ENCODE assay signal across 1 cellular context in genomic region chr9:2043243-2043642, GRCh38.
A peak's percentile ranks its signal among the peaks of the same experiment; 100 is the strongest.
TF ChIP-seq lines count a peak whose summit lies in the region.

No MANE protein-coding gene starts in this region.

TF ChIP-seq in GM12878, 131 proteins besides CTCF, POLR2A, EP300 and RAD21 (continued from another document and continues in another):
- TF ChIP-seq NKRF (conservative IDR thresholded peaks at IDR 0.05) (no peak), NRF1 (conservative IDR thresholded peaks at IDR 0.05; ENCODE audit: low read depth, low read length) (no peak), TAF1 (IDR thresholded peaks at IDR 0.05; ENCODE audit: borderline replicate concordance, low read depth, low read length) (no peak), EZH2 (IDR thresholded peaks at IDR 0.05; ENCODE audit: borderline replicate concordance, control insufficient read depth, low read depth, low read length) (no peak), NBN (IDR thresholded peaks at IDR 0.05) (no peak), CEBPZ (IDR thresholded peaks at IDR 0.05; ENCODE audit: low read depth, low read length) (no peak), KLF5 (IDR thresholded peaks at IDR 0.05; ENCODE audit: partially characterized antibody) (no peak), PKNOX1 (IDR thresholded peaks at IDR 0.05) (no peak), ATF3 (IDR thresholded peaks at IDR 0.05; ENCODE audit: borderline replicate concordance, extremely low read depth, low read depth, low read length) (no peak), PAX5 (IDR thresholded peaks at IDR 0.05; ENCODE audit: borderline replicate concordance, low read depth, low read length) (no peak), BCLAF1 (IDR thresholded peaks at IDR 0.05) (no peak), NR2C1 (IDR thresholded peaks at IDR 0.05) (no peak), USF2 (IDR thresholded peaks at IDR 0.05; ENCODE audit: borderline replicate concordance, low read depth, low read length) (no peak), TARDBP (IDR thresholded peaks at IDR 0.05; ENCODE audit: borderline replicate concordance) (no peak), POU2F2 (IDR thresholded peaks at IDR 0.05; ENCODE audit: borderline replicate concordance, low read depth, low read length) (no peak), SMARCA5 (IDR thresholded peaks at IDR 0.05) (no peak), PML (IDR thresholded peaks at IDR 0.05; ENCODE audit: low read length) (no peak), ZBTB40 (IDR thresholded peaks at IDR 0.05; ENCODE audit: borderline replicate concordance) (no peak), GATAD2B (conservative IDR thresholded peaks at IDR 0.05; ENCODE audit: low read depth) (no peak), E2F8 (IDR thresholded peaks at IDR 0.05; ENCODE audit: low read depth, partially characterized antibody) (no peak), GABPA (IDR thresholded peaks at IDR 0.05; ENCODE audit: low read depth) (no peak), KDM1A (IDR thresholded peaks at IDR 0.05; ENCODE audit: borderline replicate concordance) (no peak), TBL1XR1 (IDR thresholded peaks at IDR 0.05; ENCODE audit: low read depth, low read length) (no peak), ZNF687 (IDR thresholded peaks at IDR 0.05) (no peak), HCFC1 (IDR thresholded peaks at IDR 0.05; ENCODE audit: low read length) (no peak), MEF2B (IDR thresholded peaks at IDR 0.05; ENCODE audit: partially characterized antibody, poor library complexity, severe bottlenecking) (no peak), CBFB (IDR thresholded peaks at IDR 0.05; ENCODE audit: low read depth) (0 out of 2 replicates have a peak, but pooled peaks have one; percentile 38), RBBP5 (conservative IDR thresholded peaks at IDR 0.05) (no peak), NFIC (IDR thresholded peaks at IDR 0.05; ENCODE audit: low read depth, low read length) (peak; percentile 80)
